Comparison of ENCODE assay signal across 26 cellular contexts in genomic region chr2:124333789-124334188, GRCh38.
"Had no signal": no experiment of that assay in that cellular context is flagged by ENCODE, and none has a peak within 500 bp of the region (broad histone marks: within the 10 kb centered on the region; RNA-seq: fewer than 3 reads in every experiment).

No MANE protein-coding gene starts in this region.

- H2AFZ ChIP-seq: hepatocyte, parathyroid adenoma had no signal

- H3K36me3 ChIP-seq: adrenal gland, ascending aorta, brain microvascular endothelial cell, esophagus muscularis mucosa, transverse colon had no signal

- FAIRE-seq: endothelial cell of umbilical vein, frontal cortex, small intestine, urothelium cell line had no signal

- H3K4me3 ChIP-seq: adrenal gland, ascending aorta, esophagus muscularis mucosa, hepatocyte, transverse colon had no signal

- H3K27me3 ChIP-seq: adrenal gland, ascending aorta, brain microvascular endothelial cell, esophagus muscularis mucosa, hepatocyte, transverse colon had no signal

- H3K9ac ChIP-seq: parathyroid adenoma had no signal

- H3K4me2 ChIP-seq: hepatocyte had no signal

- H3K79me2 ChIP-seq: hepatocyte, parathyroid adenoma had no signal

- H3K4me1 ChIP-seq: adrenal gland, ascending aorta, esophagus muscularis mucosa, parathyroid adenoma, transverse colon had no signal

- DNase-seq: activated CD4-positive, alpha-beta T cell treated with anti-CD3 and anti-CD28 coated beads, Interleukin-2, amount 50 U/mL, for 1 hour; activated CD4-positive, CD25-positive, alpha-beta regulatory T cell treated with anti-CD3 and anti-CD28 coated beads, Interleukin-2, amount 50 U/mL, for 72 hours; activated naive CD4-positive, alpha-beta T cell; activated T-cell treated with anti-CD3 and anti-CD28 coated beads, Interleukin-2, amount 50 U/mL, for 1 hour; adrenal gland; brain microvascular endothelial cell; central memory CD4-positive, alpha-beta T cell; dermis blood vessel endothelial cell; effector memory CD8-positive, alpha-beta T cell; glutamatergic neuron; immature natural killer cell; nephron progenitor cell; nucleus accumbens; small intestine; transverse colon had no signal

- H3K27ac ChIP-seq: adrenal gland, ascending aorta, brain microvascular endothelial cell, esophagus muscularis mucosa, hepatocyte, parathyroid adenoma, transverse colon, VCaP had no signal

- H3K9me3 ChIP-seq: adrenal gland, ascending aorta, esophagus muscularis mucosa, transverse colon had no signal

- ATAC-seq: activated T-helper 17 cell treated with anti-CD3 and anti-CD28 coated beads, Interleukin-2, amount 50 U/mL, for 72 hours; effector memory CD8-positive, alpha-beta T cell; sciatic nerve; stimulated activated memory B cell treated with anti-CD40 and anti-IgM and Interleukin-4, amounts not matched to agents 10 μg/mL and 1 μg/mL and 100 μg/mL, for 72 hours had no signal
